14 cellular contexts compared by ENCODE assay signal in the genomic region with DNA sequence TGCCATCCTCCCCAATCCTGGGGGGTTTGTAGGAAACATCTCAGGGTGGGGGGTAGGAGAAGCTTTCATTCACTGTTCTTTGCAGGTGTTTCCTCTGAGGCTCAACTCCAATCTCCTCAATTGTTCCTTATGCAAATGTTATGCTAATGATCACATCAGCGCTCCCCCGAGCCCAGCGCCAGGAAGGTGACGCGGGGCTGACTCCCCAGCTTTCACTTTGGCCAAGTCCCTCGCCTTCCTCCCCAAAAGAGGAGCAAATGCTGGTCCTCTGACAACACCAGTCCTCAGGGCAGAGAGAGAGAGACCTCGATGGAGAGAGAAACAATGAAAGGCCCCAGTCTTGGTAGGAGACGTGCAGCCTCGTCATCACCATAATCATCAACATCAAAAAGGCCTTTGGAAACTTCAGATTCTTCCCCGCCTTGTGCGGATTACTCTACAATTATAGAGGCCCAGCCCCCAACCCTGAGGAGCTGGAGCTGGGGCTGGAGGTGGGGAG. TPM values are rescaled to one million over a fixed set of nuclear protein-coding genes. Genes with fewer than 3 reads are reported as not detected.
DNase-seq lines count a peak whose midpoint lies in the region; ATAC-seq and TF ChIP-seq lines count a peak whose summit lies in the region.
"Had no signal": no experiment of that assay in that cellular context is flagged by ENCODE, and none has a peak within 500 bp of the region (broad histone marks: within the 10 kb centered on the region; RNA-seq: fewer than 3 reads in every experiment).

No MANE protein-coding gene starts in this region.

- BruUV-seq in A673 (replicated peaks; lab: Mats Ljungman, UMichigan), result no TSS peak

- H3K27me3 Mint-ChIP-seq in memory B cell (peaks cover 23% of the 10 kb centered on the region), nephron progenitor cell (ENCODE audit: low read depth, poor library complexity) (peaks cover 22% of the 10 kb centered on the region)

- intact Hi-C loops in A673 (cut with micrococcal nuclease; ENCODE audit: unreplicated experiment), result no loop called here

- CTCF ChIA-PET in A673 (lab: Charles Lee), result no interaction called here

- H3K36me3 ChIP-seq in A673 (ENCODE audit: insufficient read depth, low read length, poor library complexity, severe bottlenecking) (no peaks in the 10 kb centered on the region), HUES6 (ENCODE audit: control insufficient read depth, insufficient read depth, low read length) (no peaks in the 10 kb centered on the region)

- peak overlapping the region; percentile 5 for H3K4me3 ChIP-seq in A673 (ENCODE audit: low read depth, low read length, poor library complexity, severe bottlenecking)
- peak overlapping the region; percentile 40 for H3K4me3 ChIP-seq in HUES6 (ENCODE audit: low read depth, low read length)
- H3K4me3 ChIP-seq: body of pancreas had no signal

- H3K27ac ChIP-seq in A673 (ENCODE audit: low read depth, low read length, poor library complexity, severe bottlenecking), result peak overlapping the region; percentile 78
- peak overlapping the region; percentile 86 for H3K27ac ChIP-seq in HUES6 (ENCODE audit: low read depth, low read length)
- H3K27ac ChIP-seq in cingulate gyrus (ENCODE audit: low read depth, low read length), result peak overlapping the region; percentile 60
- H3K27ac ChIP-seq: body of pancreas had no signal

- TF ChIP-seq CTCF in A673 (conservative IDR thresholded peaks at IDR 0.05; ENCODE audit: low read depth, low read length) (no peak), nephron progenitor cell (IDR thresholded peaks at IDR 0.05) (no peak)

- H3K9me3 ChIP-seq in A673 (ENCODE audit: low read depth, low read length, poor library complexity, severe bottlenecking) (no peaks in the 10 kb centered on the region), HUES6 (ENCODE audit: control insufficient read depth, insufficient read depth, low read depth, low read length) (no peaks in the 10 kb centered on the region)
- H3K9me3 ChIP-seq: body of pancreas had no signal

- POLR2A ChIA-PET in A673 (lab: Charles Lee; ENCODE audit: low non-redundant PET), result interaction anchor here (0.6 kb wide), 1 partner anchor 280 kb away, joined by 3 read pairs; no protein-coding TSS in a partner anchor

- H3K9me3 Mint-ChIP-seq in memory B cell, result no peaks in the 10 kb centered on the region
- no peaks in the 10 kb centered on the region for H3K9me3 Mint-ChIP-seq in nephron progenitor cell

- H3K4me1 Mint-ChIP-seq in memory B cell (peaks cover 9% of the 10 kb centered on the region), nephron progenitor cell (peaks cover 69% of the 10 kb centered on the region)

- H3K27me3 ChIP-seq in A673 (replicated peaks; ENCODE audit: insufficient read depth, low read depth, low read length, poor library complexity) (no peaks in the 10 kb centered on the region), HUES6 (ENCODE audit: control insufficient read depth, insufficient read depth, low read length) (no peaks in the 10 kb centered on the region)
- H3K27me3 ChIP-seq: body of pancreas had no signal

- H3K9ac ChIP-seq in HUES6 (ENCODE audit: low read length), result peak overlapping the region; percentile 73

- H3K4me1 ChIP-seq in A673 (ENCODE audit: insufficient read depth, low read length, poor library complexity, severe bottlenecking) (peaks cover 43% of the 10 kb centered on the region), HUES6 (ENCODE audit: control insufficient read depth, insufficient read depth, low read length) (peaks cover 84% of the 10 kb centered on the region)

- H3K36me3 Mint-ChIP-seq in memory B cell (no peaks in the 10 kb centered on the region), nephron progenitor cell (ENCODE audit: low read depth) (no peaks in the 10 kb centered on the region)

- DNase-seq in A673 (ENCODE audit: low spot score), result peak; percentile 56
- DNase-seq in memory B cell (ENCODE audit: low spot score in 2 of 2), result no peak
- DNase-seq in T1000 (lab: John Stamatoyannopoulos, UW), result no peak
- no peak for DNase-seq in nephron progenitor cell
- no peak for DNase-seq in ureter (ENCODE audit: low spot score)
- DNase-seq: activated T-cell treated with anti-CD3 and anti-CD28 coated beads for 4 hours; body of pancreas; GDM1; Kasumi-1; stimulated activated CD4-positive, alpha-beta T cell treated with anti-CD3 and anti-CD28 coated beads, Interleukin-2, amount 100 ng/mL, for 48 hours had no signal

- peak overlapping the region; percentile 74 for H3K4me3 Mint-ChIP-seq in memory B cell
- no peak overlapping the region for H3K4me3 Mint-ChIP-seq in nephron progenitor cell

- H3K27ac Mint-ChIP-seq in memory B cell (no peak overlapping the region), nephron progenitor cell (no peak overlapping the region)

- peak; percentile 79 for ATAC-seq in memory B cell (ENCODE audit: low read depth)
- ATAC-seq in HG02970 (IDR thresholded peaks at IDR 0.05; ENCODE audit: low FRiP score, unreplicated experiment), result no peak
- ATAC-seq: body of pancreas, left lobe of liver had no signal

RNA-seq across cellular contexts. Expression of a gene that starts 39.1 kb away (rescaled TPM):
- total RNA-seq in A673 (2021) (0.45 and 0.61 TPM in 2 replicates), ureter (127 TPM)

Comparison
In these comparisons a context has a peak if more than half of its experiments do, and no peak if none do; other contexts are left out.
1. RNA of a gene that starts 39.1 kb away (total RNA-seq): 127 TPM in ureter (single experiment); 0.45 to 0.61 TPM in A673; every median in the first group is over 10 times any median in the second.
2. Peak in every context shown above with its lines, with median percentiles within 50 percentile points of each other: H3K27ac ChIP-seq.